ENCODE assay signal across 8 cellular contexts in genomic region chr22:31616315-31616980, GRCh38. TPM values are rescaled to one million over a fixed set of nuclear protein-coding genes. Genes with fewer than 3 reads are reported as not detected.
DNase-seq lines count a peak whose midpoint lies in the region; ATAC-seq and TF ChIP-seq lines count a peak whose summit lies in the region.

No MANE protein-coding gene starts in this region.

- intact Hi-C loops in tibial artery (cut with DNase I; ENCODE audit: low total_unique reads), result no loop called here

- ATAC-seq in GM21717 (IDR thresholded peaks at IDR 0.05; ENCODE audit: unreplicated experiment) (peak; percentile 51), WTC11 (no peak)
- ATAC-seq in naive thymus-derived CD8-positive, alpha-beta T cell, result peak; percentile 15 to 47

- TF ChIP-seq CTCF in GM12865 (IDR thresholded peaks at IDR 0.05; ENCODE audit: insufficient read depth, low read depth, low read length, missing control alignments) (no peak), WTC11 (IDR thresholded peaks at IDR 0.05) (no peak), tibial artery (IDR thresholded peaks at IDR 0.05) (no peak)

- H3K4me3 Mint-ChIP-seq in WTC11, result no peak overlapping the region
- H3K4me3 Mint-ChIP-seq in naive thymus-derived CD8-positive, alpha-beta T cell, result peak overlapping the region in 1 of 10 donors; percentile 34

- no peak overlapping the region; the same call in 1 of the 2 replicates for H3K27ac Mint-ChIP-seq in WTC11
- H3K27ac Mint-ChIP-seq in naive thymus-derived CD8-positive, alpha-beta T cell, result peak overlapping the region in 8 of 10 donors; percentile 61 to 94 (median 82)

- no peaks in the 10 kb centered on the region for H3K27me3 Mint-ChIP-seq in WTC11 (ENCODE audit: low read depth)
- no peaks in the 10 kb centered on the region for H3K27me3 Mint-ChIP-seq in naive thymus-derived CD8-positive, alpha-beta T cell

- DNase-seq in GM12865 (ENCODE audit: low read depth) (peak; percentile 70), WTC11 (ENCODE audit: low spot score) (no peak), NCI-H187 treated with DMSO at 0.1 percent for 48 hours (lab: John Stamatoyannopoulos, UW) (no peak), NCI-H226 (no peak), HuH-7.5 (ENCODE audit: low spot score) (no peak), tibial artery (no peak)
- DNase-seq in naive thymus-derived CD8-positive, alpha-beta T cell, result no peak

- H3K36me3 Mint-ChIP-seq in WTC11, result peaks cover 24% of the 10 kb centered on the region
- H3K36me3 Mint-ChIP-seq in naive thymus-derived CD8-positive, alpha-beta T cell, result peaks cover 0 to 46% (median 0%) of the 10 kb centered on the region in 3 donors

- H3K36me3 ChIP-seq in tibial artery, result peaks cover 26 to 74% (median 44%) of the 10 kb centered on the region in 3 donors

- no peak overlapping the region for H3K27ac ChIP-seq in tibial artery

- no peaks in the 10 kb centered on the region for H3K4me1 Mint-ChIP-seq in WTC11
- H3K4me1 Mint-ChIP-seq in naive thymus-derived CD8-positive, alpha-beta T cell, result peaks cover 15 to 21% (median 16%) of the 10 kb centered on the region in 4 donors

- no peaks in the 10 kb centered on the region for H3K9me3 Mint-ChIP-seq in WTC11
- H3K9me3 Mint-ChIP-seq in naive thymus-derived CD8-positive, alpha-beta T cell, result no peaks in the 10 kb centered on the region

- H3K4me3 ChIP-seq in GM12865 (ENCODE audit: low read depth, low read length) (no peak overlapping the region), tibial artery (no peak overlapping the region)

- CTCF ChIA-PET in WTC11 (lab: Charles Lee), result interaction anchor here (0.9 to 1.0 kb wide), 3 partner anchors 9 to 18 kb away, joined by 3 to 4 read pairs (median 3); no protein-coding TSS in a partner anchor

- POLR2A ChIA-PET in WTC11 (lab: Charles Lee), result no interaction called here
- POLR2A ChIA-PET in naive thymus-derived CD8-positive, alpha-beta T cell (lab: Charles Lee), result no interaction called here

- no peaks in the 10 kb centered on the region for H3K9me3 ChIP-seq in tibial artery

- H3K27me3 ChIP-seq in tibial artery, result no peaks in the 10 kb centered on the region

- peaks cover 0 to 5% (median 0%) of the 10 kb centered on the region in 4 donors for H3K4me1 ChIP-seq in tibial artery

TF ChIP-seq in WTC11, 78 proteins besides CTCF, POLR2A, EP300 and RAD21:
- 0 out of 2 replicates have a peak, but pooled peaks have one; percentile 28 for TF ChIP-seq ZNF416 (CRISPR knock-in tag; IDR thresholded peaks at IDR 0.05)
- TF ChIP-seq ZBTB43 (CRISPR knock-in tag; IDR thresholded peaks at IDR 0.05), result no peak
TF ChIP-seq in WTC11: peak in this region for 1.

RNA-seq across cellular contexts. Expression of gene PISD, which starts 45.6 kb away (rescaled TPM):
- 49.4 to 55.7 TPM (median 50.3 TPM) in 3 replicates for total RNA-seq in WTC11 (2021)
- 10 to 100 TPM; 35.2 to 36.6 TPM for total RNA-seq in naive thymus-derived CD8-positive, alpha-beta T cell
- polyA plus RNA-seq in naive thymus-derived CD8-positive, alpha-beta T cell, result 10 to 100 TPM; 12.7 to 21.0 (median 17.7) TPM
